22 cellular contexts compared by ENCODE assay signal in the genomic region with DNA sequence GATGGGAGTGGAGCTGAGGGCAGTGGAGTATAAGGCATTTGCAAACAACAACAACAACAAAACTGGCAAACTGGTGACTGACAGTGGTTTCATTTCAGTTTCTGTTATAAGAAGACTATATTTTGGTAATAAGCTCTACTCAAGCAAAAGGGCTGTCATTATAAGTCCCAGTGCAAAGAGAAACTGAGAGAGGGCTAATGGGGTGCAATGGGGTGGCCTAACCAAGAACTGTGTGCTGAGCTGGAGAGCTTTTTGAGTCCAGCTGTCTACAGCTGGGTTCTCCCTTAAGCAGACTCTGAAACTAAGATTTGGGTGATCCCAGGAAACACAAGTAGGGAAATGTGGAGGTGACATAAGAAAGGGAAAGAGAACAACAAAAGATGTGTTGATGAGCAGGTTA.
DNase-seq lines count a peak whose midpoint lies in the region; ATAC-seq and TF ChIP-seq lines count a peak whose summit lies in the region.
"Had no signal": no experiment of that assay in that cellular context is flagged by ENCODE, and none has a peak within 500 bp of the region (broad histone marks: within the 10 kb centered on the region; RNA-seq: fewer than 3 reads in every experiment).

No MANE protein-coding gene starts in this region.

- peak overlapping the region; percentile 35; the same call in 1 of the 2 replicates for H2AFZ ChIP-seq in KMS-11 (ENCODE audit: low read depth)
- H2AFZ ChIP-seq: GM23248 had no signal

- H3K4me1 ChIP-seq in KMS-11 (ENCODE audit: low read depth, poor library complexity, severe bottlenecking) = peaks cover 66% of the 10 kb centered on the region
- H3K4me1 ChIP-seq: A549; BE2C; BLaER1 treated with 17β-estradiol and CSF1 and Interleukin-3, amounts not matched to agents 10 nM and 100 nM had no signal

- no peak for DNase-seq in NCI-H82 (lab: John Stamatoyannopoulos, UW)
- DNase-seq: 8988T; ACHN; AML-193; BE2C; CD4-positive, alpha-beta T cell; CD8-positive, alpha-beta memory T cell; DMS 273 treated with DMSO at 0.1 percent for 48 hours; DMS79; EL; GDM1; GM23248; H9 had no signal

- no peaks in the 10 kb centered on the region for H3K36me3 ChIP-seq in KMS-11 (ENCODE audit: insufficient read depth)
- H3K36me3 ChIP-seq: BE2C; BLaER1 treated with 17β-estradiol and CSF1 and Interleukin-3, amounts not matched to agents 10 nM and 100 nM had no signal

- H3K27me3 ChIP-seq in KMS-11 (ENCODE audit: insufficient read depth, low read depth) = no peaks in the 10 kb centered on the region
- H3K27me3 ChIP-seq: BE2C; BLaER1 treated with 17β-estradiol and CSF1 and Interleukin-3, amounts not matched to agents 10 nM and 100 nM had no signal

- no peaks in the 10 kb centered on the region for H3K79me2 ChIP-seq in KMS-11 (ENCODE audit: insufficient read depth, low read depth)

- no peaks in the 10 kb centered on the region for H4K20me1 ChIP-seq in KMS-11 (ENCODE audit: insufficient read depth)
- H4K20me1 ChIP-seq: BLaER1 treated with 17β-estradiol and CSF1 and Interleukin-3, amounts not matched to agents 10 nM and 100 nM had no signal

- H3K4me3 ChIP-seq in KMS-11 (IDR thresholded peaks at IDR 0.05; ENCODE audit: insufficient read depth, low read depth, low read length) = no peak overlapping the region
- H3K4me3 ChIP-seq: A549; BLaER1 treated with 17β-estradiol and CSF1 and Interleukin-3, amounts not matched to agents 10 nM and 100 nM; GM23248 had no signal

- ATAC-seq in GM18498 (IDR thresholded peaks at IDR 0.05; ENCODE audit: unreplicated experiment) = peak; percentile 58
- ATAC-seq in GM21526 (IDR thresholded peaks at IDR 0.05; ENCODE audit: low FRiP score, unreplicated experiment) = peak; percentile 54
- no peak for ATAC-seq in HG02571 (IDR thresholded peaks at IDR 0.05; ENCODE audit: unreplicated experiment)
- no peak for ATAC-seq in GM21825 (IDR thresholded peaks at IDR 0.05; ENCODE audit: unreplicated experiment)
- no peak for ATAC-seq in GM18520 (IDR thresholded peaks at IDR 0.05; ENCODE audit: unreplicated experiment)
- ATAC-seq: A549, HCT116 had no signal

- no peak for TF ChIP-seq CTCF in KMS-11 (conservative IDR thresholded peaks at IDR 0.05; ENCODE audit: low read depth, low read length)

- peak overlapping the region; percentile 89 for H3K27ac ChIP-seq in KMS-11
- H3K27ac ChIP-seq: A549; BLaER1 treated with 17β-estradiol and CSF1 and Interleukin-3, amounts not matched to agents 10 nM and 100 nM; GM23248 had no signal

- peak overlapping the region; percentile 79 for H3K4me2 ChIP-seq in KMS-11
- H3K4me2 ChIP-seq: A549; BLaER1 treated with 17β-estradiol and CSF1 and Interleukin-3, amounts not matched to agents 10 nM and 100 nM had no signal

- H3K9ac ChIP-seq in KMS-11 = peak overlapping the region; percentile 39; the same call in 1 of the 2 replicates
- H3K9ac ChIP-seq: BLaER1 treated with 17β-estradiol and CSF1 and Interleukin-3, amounts not matched to agents 10 nM and 100 nM; GM23248 had no signal

Comparison
In these comparisons a context has a peak if more than half of its experiments do, and no peak if none do; other contexts are left out.
1. ATAC-seq: peak in GM18498 (single experiment) and GM21526 (single experiment); none in HG02571 (single experiment), GM21825 (single experiment) and GM18520 (single experiment).